ENCODE assay signal across 1 cellular context in the genomic region with DNA sequence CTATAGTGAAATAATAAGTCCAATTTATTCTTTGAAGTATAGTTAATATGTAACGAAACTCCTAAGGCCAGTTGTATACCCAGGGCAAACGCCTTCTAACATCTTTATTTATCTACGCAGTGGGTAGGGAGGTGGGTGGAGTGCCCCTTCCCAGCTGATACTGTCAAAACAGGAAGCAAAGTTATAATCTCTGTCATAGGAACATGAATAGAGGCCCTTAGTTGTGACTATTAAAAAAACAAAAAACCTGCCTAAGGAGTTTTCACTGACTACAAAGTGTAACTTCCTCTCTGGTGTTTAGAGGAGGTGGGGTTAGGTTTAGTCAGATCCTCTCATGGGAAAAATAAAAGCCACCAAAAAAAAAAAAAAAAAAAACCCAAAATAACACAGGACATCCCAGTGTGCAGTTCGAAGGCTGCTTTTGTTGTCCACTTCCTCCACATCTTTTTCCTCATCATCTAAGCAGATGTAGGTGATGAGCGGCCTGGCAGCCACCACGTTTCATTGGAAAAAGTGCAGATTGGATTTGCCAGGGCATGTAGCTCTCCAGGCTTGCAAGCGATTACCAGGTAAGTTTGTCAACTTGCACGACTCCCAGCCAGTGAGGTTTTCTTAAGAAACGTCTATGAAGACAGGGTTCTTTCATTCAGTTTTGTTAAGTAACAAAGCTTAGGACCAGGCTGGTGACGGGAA.
TF ChIP-seq lines count a peak whose summit lies in the region.

No MANE protein-coding gene starts in this region.

TF ChIP-seq in HepG2, 621 proteins besides CTCF, POLR2A, EP300 and RAD21 (continued from another document and continues in another):
- peak; percentile 54; the same call in 1 of the 2 replicates for TF ChIP-seq HNF4G (IDR thresholded peaks at IDR 0.05; ENCODE audit: borderline replicate concordance, low read depth, low read length)
- no peak for TF ChIP-seq HNF4G (CRISPR knock-in tag; IDR thresholded peaks at IDR 0.05; ENCODE audit: borderline replicate concordance, low read depth)
- TF ChIP-seq, protein P1, sequence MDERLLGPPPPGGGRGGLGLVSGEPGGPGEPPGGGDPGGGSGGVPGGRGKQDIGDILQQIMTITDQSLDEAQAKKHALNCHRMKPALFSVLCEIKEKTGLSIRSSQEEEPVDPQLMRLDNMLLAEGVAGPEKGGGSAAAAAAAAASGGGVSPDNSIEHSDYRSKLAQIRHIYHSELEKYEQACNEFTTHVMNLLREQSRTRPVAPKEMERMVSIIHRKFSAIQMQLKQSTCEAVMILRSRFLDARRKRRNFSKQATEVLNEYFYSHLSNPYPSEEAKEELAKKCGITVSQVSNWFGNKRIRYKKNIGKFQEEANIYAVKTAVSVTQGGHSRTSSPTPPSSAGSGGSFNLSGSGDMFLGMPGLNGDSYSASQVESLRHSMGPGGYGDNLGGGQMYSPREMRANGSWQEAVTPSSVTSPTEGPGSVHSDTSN (CRISPR knock-in tag; IDR thresholded peaks at IDR 0.05) = 0 out of 2 replicates have a peak, but pooled peaks have one; percentile 10
- TF ChIP-seq U2AF2 (IDR thresholded peaks at IDR 0.05; ENCODE audit: low read depth, low read length) = no peak
- TF ChIP-seq, protein P2, sequence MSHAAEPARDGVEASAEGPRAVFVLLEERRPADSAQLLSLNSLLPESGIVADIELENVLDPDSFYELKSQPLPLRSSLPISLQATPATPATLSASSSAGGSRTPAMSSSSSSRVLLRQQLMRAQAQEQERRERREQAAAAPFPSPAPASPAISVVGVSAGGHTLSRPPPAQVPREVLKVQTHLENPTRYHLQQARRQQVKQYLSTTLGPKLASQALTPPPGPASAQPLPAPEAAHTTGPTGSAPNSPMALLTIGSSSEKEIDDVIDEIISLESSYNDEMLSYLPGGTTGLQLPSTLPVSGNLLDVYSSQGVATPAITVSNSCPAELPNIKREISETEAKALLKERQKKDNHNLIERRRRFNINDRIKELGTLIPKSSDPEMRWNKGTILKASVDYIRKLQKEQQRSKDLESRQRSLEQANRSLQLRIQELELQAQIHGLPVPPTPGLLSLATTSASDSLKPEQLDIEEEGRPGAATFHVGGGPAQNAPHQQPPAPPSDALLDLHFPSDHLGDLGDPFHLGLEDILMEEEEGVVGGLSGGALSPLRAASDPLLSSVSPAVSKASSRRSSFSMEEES (CRISPR knock-in tag; IDR thresholded peaks at IDR 0.05) = peak; percentile 88
- TF ChIP-seq TOPORS (CRISPR knock-in tag; IDR thresholded peaks at IDR 0.05) = peak; percentile 44; the same call in 1 of the 2 replicates
- TF ChIP-seq, protein P3, sequence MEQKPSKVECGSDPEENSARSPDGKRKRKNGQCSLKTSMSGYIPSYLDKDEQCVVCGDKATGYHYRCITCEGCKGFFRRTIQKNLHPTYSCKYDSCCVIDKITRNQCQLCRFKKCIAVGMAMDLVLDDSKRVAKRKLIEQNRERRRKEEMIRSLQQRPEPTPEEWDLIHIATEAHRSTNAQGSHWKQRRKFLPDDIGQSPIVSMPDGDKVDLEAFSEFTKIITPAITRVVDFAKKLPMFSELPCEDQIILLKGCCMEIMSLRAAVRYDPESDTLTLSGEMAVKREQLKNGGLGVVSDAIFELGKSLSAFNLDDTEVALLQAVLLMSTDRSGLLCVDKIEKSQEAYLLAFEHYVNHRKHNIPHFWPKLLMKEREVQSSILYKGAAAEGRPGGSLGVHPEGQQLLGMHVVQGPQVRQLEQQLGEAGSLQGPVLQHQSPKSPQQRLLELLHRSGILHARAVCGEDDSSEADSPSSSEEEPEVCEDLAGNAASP (CRISPR knock-in tag; IDR thresholded peaks at IDR 0.05; ENCODE audit: borderline replicate concordance) = peak; percentile 77; the same call in 1 of the 2 replicates
- TF ChIP-seq FOXK1 (CRISPR knock-in tag; IDR thresholded peaks at IDR 0.05; ENCODE audit: borderline replicate concordance, low read depth) = peak; percentile 97
- TF ChIP-seq FOXM1 (CRISPR knock-in tag; IDR thresholded peaks at IDR 0.05) = no peak
- TF ChIP-seq ZNF317 (CRISPR knock-in tag; IDR thresholded peaks at IDR 0.05) = peak; percentile 13; the same call in 1 of the 2 replicates
- TF ChIP-seq, protein P4, sequence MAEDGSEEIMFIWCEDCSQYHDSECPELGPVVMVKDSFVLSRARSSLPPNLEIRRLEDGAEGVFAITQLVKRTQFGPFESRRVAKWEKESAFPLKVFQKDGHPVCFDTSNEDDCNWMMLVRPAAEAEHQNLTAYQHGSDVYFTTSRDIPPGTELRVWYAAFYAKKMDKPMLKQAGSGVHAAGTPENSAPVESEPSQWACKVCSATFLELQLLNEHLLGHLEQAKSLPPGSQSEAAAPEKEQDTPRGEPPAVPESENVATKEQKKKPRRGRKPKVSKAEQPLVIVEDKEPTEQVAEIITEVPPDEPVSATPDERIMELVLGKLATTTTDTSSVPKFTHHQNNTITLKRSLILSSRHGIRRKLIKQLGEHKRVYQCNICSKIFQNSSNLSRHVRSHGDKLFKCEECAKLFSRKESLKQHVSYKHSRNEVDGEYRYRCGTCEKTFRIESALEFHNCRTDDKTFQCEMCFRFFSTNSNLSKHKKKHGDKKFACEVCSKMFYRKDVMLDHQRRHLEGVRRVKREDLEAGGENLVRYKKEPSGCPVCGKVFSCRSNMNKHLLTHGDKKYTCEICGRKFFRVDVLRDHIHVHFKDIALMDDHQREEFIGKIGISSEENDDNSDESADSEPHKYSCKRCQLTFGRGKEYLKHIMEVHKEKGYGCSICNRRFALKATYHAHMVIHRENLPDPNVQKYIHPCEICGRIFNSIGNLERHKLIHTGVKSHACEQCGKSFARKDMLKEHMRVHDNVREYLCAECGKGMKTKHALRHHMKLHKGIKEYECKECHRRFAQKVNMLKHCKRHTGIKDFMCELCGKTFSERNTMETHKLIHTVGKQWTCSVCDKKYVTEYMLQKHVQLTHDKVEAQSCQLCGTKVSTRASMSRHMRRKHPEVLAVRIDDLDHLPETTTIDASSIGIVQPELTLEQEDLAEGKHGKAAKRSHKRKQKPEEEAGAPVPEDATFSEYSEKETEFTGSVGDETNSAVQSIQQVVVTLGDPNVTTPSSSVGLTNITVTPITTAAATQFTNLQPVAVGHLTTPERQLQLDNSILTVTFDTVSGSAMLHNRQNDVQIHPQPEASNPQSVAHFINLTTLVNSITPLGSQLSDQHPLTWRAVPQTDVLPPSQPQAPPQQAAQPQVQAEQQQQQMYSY (CRISPR knock-in tag; IDR thresholded peaks at IDR 0.05) = no peak
- TF ChIP-seq DR1 (CRISPR knock-in tag; IDR thresholded peaks at IDR 0.05) = no peak
- peak; percentile 78; the same call in 1 of the 2 replicates for TF ChIP-seq ZNF614 (CRISPR knock-in tag; IDR thresholded peaks at IDR 0.05; ENCODE audit: borderline replicate concordance)
- TF ChIP-seq ZNF292 (CRISPR knock-in tag; IDR thresholded peaks at IDR 0.05; ENCODE audit: borderline replicate concordance, low read depth) = no peak
- TF ChIP-seq PAWR (CRISPR knock-in tag; IDR thresholded peaks at IDR 0.05; ENCODE audit: borderline replicate concordance) = no peak
- TF ChIP-seq, protein P5, sequence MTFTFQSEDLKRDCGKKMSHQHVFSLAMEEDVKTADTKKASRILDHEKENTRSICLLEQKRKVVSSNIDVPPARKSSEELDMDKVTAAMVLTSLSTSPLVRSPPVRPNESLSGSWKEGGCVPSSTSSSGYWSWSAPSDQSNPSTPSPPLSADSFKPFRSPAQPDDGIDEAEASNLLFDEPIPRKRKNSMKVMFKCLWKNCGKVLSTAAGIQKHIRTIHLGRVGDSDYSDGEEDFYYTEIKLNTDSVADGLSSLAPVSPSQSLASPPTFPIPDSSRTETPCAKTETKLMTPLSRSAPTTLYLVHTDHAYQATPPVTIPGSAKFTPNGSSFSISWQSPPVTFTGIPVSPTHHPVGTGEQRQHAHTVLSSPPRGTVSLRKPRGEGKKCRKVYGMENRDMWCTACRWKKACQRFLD (CRISPR knock-in tag; IDR thresholded peaks at IDR 0.05; ENCODE audit: borderline replicate concordance) = no peak
- TF ChIP-seq MIXL1 (CRISPR knock-in tag; IDR thresholded peaks at IDR 0.05) = peak; percentile 87
- TF ChIP-seq BRD4 (CRISPR knock-in tag; IDR thresholded peaks at IDR 0.05) = 0 out of 2 replicates have a peak, but pooled peaks have one; percentile 34
- TF ChIP-seq MEIS2 (CRISPR knock-in tag; IDR thresholded peaks at IDR 0.05) = peak; percentile 85
- TF ChIP-seq RARA (CRISPR knock-in tag; IDR thresholded peaks at IDR 0.05) = peak; percentile 83
- TF ChIP-seq ZNF549 (CRISPR knock-in tag; IDR thresholded peaks at IDR 0.05) = no peak
- TF ChIP-seq, protein P6, sequence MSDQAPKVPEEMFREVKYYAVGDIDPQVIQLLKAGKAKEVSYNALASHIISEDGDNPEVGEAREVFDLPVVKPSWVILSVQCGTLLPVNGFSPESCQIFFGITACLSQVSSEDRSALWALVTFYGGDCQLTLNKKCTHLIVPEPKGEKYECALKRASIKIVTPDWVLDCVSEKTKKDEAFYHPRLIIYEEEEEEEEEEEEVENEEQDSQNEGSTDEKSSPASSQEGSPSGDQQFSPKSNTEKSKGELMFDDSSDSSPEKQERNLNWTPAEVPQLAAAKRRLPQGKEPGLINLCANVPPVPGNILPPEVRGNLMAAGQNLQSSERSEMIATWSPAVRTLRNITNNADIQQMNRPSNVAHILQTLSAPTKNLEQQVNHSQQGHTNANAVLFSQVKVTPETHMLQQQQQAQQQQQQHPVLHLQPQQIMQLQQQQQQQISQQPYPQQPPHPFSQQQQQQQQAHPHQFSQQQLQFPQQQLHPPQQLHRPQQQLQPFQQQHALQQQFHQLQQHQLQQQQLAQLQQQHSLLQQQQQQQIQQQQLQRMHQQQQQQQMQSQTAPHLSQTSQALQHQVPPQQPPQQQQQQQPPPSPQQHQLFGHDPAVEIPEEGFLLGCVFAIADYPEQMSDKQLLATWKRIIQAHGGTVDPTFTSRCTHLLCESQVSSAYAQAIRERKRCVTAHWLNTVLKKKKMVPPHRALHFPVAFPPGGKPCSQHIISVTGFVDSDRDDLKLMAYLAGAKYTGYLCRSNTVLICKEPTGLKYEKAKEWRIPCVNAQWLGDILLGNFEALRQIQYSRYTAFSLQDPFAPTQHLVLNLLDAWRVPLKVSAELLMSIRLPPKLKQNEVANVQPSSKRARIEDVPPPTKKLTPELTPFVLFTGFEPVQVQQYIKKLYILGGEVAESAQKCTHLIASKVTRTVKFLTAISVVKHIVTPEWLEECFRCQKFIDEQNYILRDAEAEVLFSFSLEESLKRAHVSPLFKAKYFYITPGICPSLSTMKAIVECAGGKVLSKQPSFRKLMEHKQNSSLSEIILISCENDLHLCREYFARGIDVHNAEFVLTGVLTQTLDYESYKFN (CRISPR knock-in tag; conservative IDR thresholded peaks at IDR 0.05) = peak; percentile 97
- TF ChIP-seq, protein P7, sequence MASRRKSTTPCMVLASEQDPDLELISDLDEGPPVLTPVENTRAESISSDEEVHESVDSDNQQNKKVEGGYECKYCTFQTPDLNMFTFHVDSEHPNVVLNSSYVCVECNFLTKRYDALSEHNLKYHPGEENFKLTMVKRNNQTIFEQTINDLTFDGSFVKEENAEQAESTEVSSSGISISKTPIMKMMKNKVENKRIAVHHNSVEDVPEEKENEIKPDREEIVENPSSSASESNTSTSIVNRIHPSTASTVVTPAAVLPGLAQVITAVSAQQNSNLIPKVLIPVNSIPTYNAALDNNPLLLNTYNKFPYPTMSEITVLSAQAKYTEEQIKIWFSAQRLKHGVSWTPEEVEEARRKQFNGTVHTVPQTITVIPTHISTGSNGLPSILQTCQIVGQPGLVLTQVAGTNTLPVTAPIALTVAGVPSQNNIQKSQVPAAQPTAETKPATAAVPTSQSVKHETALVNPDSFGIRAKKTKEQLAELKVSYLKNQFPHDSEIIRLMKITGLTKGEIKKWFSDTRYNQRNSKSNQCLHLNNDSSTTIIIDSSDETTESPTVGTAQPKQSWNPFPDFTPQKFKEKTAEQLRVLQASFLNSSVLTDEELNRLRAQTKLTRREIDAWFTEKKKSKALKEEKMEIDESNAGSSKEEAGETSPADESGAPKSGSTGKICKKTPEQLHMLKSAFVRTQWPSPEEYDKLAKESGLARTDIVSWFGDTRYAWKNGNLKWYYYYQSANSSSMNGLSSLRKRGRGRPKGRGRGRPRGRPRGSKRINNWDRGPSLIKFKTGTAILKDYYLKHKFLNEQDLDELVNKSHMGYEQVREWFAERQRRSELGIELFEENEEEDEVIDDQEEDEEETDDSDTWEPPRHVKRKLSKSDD (CRISPR knock-in tag; IDR thresholded peaks at IDR 0.05; ENCODE audit: low read depth) = 0 out of 2 replicates have a peak, but pooled peaks have one; percentile 5
- TF ChIP-seq KLF16 (CRISPR knock-in tag; IDR thresholded peaks at IDR 0.05) = peak in 1 of 2 experiments; percentile 77; a peak in 1 of 4 replicates
- TF ChIP-seq GABPA (IDR thresholded peaks at IDR 0.05; ENCODE audit: low read depth, low read length) = no peak
- TF ChIP-seq GABPA (CRISPR knock-in tag; IDR thresholded peaks at IDR 0.05; ENCODE audit: low read depth) = peak; percentile 69
- no peak for TF ChIP-seq ZNF10 (CRISPR knock-in tag; IDR thresholded peaks at IDR 0.05; ENCODE audit: borderline replicate concordance, low read depth)
- TF ChIP-seq, protein P8, sequence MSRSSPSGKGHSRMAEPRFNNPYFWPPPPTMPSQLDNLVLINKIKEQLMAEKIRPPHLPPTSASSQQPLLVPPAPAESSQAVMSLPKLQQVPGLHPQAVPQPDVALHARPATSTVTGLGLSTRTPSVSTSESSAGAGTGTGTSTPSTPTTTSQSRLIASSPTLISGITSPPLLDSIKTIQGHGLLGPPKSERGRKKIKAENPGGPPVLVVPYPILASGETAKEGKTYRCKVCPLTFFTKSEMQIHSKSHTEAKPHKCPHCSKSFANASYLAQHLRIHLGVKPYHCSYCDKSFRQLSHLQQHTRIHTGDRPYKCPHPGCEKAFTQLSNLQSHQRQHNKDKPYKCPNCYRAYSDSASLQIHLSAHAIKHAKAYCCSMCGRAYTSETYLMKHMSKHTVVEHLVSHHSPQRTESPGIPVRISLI (CRISPR knock-in tag; IDR thresholded peaks at IDR 0.05; ENCODE audit: borderline replicate concordance) = peak; percentile 87
- TF ChIP-seq PHF20 (CRISPR knock-in tag; IDR thresholded peaks at IDR 0.05) = 0 out of 2 replicates have a peak, but pooled peaks have one; percentile 14
- TF ChIP-seq, protein P9, sequence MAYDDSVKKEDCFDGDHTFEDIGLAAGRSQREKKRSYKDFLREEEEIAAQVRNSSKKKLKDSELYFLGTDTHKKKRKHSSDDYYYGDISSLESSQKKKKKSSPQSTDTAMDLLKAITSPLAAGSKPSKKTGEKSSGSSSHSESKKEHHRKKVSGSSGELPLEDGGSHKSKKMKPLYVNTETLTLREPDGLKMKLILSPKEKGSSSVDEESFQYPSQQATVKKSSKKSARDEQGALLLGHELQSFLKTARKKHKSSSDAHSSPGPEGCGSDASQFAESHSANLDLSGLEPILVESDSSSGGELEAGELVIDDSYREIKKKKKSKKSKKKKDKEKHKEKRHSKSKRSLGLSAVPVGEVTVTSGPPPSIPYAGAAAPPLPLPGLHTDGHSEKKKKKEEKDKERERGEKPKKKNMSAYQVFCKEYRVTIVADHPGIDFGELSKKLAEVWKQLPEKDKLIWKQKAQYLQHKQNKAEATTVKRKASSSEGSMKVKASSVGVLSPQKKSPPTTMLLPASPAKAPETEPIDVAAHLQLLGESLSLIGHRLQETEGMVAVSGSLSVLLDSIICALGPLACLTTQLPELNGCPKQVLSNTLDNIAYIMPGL (CRISPR knock-in tag; IDR thresholded peaks at IDR 0.05; ENCODE audit: borderline replicate concordance in 1 of 2, low read depth in 1 of 2) = peak in 1 of 2 experiments; percentile 54; a peak in 2 of 4 replicates
- TF ChIP-seq, protein P10, sequence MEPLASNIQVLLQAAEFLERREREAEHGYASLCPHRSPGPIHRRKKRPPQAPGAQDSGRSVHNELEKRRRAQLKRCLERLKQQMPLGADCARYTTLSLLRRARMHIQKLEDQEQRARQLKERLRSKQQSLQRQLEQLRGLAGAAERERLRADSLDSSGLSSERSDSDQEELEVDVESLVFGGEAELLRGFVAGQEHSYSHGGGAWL (CRISPR knock-in tag; IDR thresholded peaks at IDR 0.05) = no peak
- no peak for TF ChIP-seq ADNP (CRISPR knock-in tag; IDR thresholded peaks at IDR 0.05)
- TF ChIP-seq ETV5 (CRISPR knock-in tag; IDR thresholded peaks at IDR 0.05; ENCODE audit: borderline replicate concordance) = peak; percentile 99
- TF ChIP-seq BHLHE40 (IDR thresholded peaks at IDR 0.05; ENCODE audit: low read length) = no peak
- TF ChIP-seq MAZ (IDR thresholded peaks at IDR 0.05; ENCODE audit: borderline replicate concordance, low read depth, low read length) = peak; percentile 74; the same call in 1 of the 2 replicates
- no peak; the same call in 1 of the 2 replicates for TF ChIP-seq MAZ (CRISPR knock-in tag; IDR thresholded peaks at IDR 0.05; ENCODE audit: low read depth)
